ENCODE assay signal across 21 cellular contexts in the genomic region with DNA sequence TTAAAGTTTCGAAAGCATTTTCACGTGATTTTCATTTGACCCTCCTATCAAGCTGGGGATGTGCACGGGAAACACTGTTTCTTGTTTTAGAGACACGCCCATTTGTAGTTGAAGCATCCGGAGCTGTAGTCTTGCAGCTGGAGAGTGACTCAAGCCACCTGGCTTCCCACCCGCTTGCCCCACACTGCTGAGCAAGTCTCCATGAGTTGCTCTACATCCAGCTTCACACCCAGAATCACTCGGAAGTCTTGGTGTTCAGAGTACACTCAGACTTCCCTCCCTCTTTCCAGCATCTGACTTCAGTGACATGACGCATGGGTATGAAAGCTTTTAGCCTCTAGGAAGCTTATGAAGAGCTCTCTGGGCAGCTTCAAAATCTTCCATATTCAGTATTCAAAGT.
DNase-seq lines count a peak whose midpoint lies in the region; ATAC-seq and TF ChIP-seq lines count a peak whose summit lies in the region.
"Had no signal": no experiment of that assay in that cellular context is flagged by ENCODE, and none has a peak within 500 bp of the region (broad histone marks: within the 10 kb centered on the region; RNA-seq: fewer than 3 reads in every experiment).

No MANE protein-coding gene starts in this region.

- H3K4me3 Mint-ChIP-seq in natural killer cell treated with Interleukin-12 subunit alpha and Interleukin-12 subunit beta and Interleukin-15 and Interleukin-18, amount 100 ng/mL, for 72 hours: no peak overlapping the region
- H3K4me3 Mint-ChIP-seq: CD8-positive, alpha-beta T cell; stimulated activated naive B cell treated with anti-CD40 and anti-IgM and Interleukin-4, amounts not matched to agents 10 μg/mL and 1 μg/mL and 100 μg/mL, for 72 hours had no signal

- H3K27ac Mint-ChIP-seq in natural killer cell treated with Interleukin-12 subunit alpha and Interleukin-12 subunit beta and Interleukin-15 and Interleukin-18, amount 100 ng/mL, for 72 hours: no peak overlapping the region
- H3K27ac Mint-ChIP-seq: stimulated activated naive B cell treated with anti-CD40 and anti-IgM and Interleukin-4, amounts not matched to agents 10 μg/mL and 1 μg/mL and 100 μg/mL, for 72 hours had no signal

- no peak overlapping the region for H3K27ac ChIP-seq in heart left ventricle
- H3K27ac ChIP-seq in right cardiac atrium (ENCODE audit: low read length): no peak overlapping the region
- H3K27ac ChIP-seq: ascending aorta, SJCRH30, transverse colon had no signal

- DNase-seq in heart left ventricle (peak in 2 of 5 donors; percentile 10 to 36), right cardiac atrium (no peak), RKO (ENCODE audit: low spot score) (peak; percentile 21), fibroblast of pulmonary artery (ENCODE audit: low read depth) (peak; percentile 78), stromal cell of bone marrow (ENCODE audit: low read depth) (peak; percentile 56), lower leg skin (ENCODE audit: low spot score in 2 of 2) (no peak)
- DNase-seq in natural killer cell treated with Interleukin-12 subunit alpha and Interleukin-12 subunit beta and Interleukin-15 and Interleukin-18, amount 100 ng/mL, for 72 hours (ENCODE audit: low spot score): no peak
- DNase-seq: activated effector memory CD4-positive, alpha-beta T cell treated with anti-CD3 and anti-CD28 coated beads, Interleukin-2, amount 50 U/mL, for 16 hours; CD8-positive, alpha-beta T cell; DMS79; NCI-H2029; NCI-H510A treated with DMSO at 0.1 percent for 48 hours; nucleus accumbens; retina; SJCRH30; stimulated activated naive B cell treated with anti-CD40 and anti-IgM and Interleukin-4, amounts not matched to agents 10 μg/mL and 1 μg/mL and 100 μg/mL, for 72 hours; T-helper 9 cell; transverse colon had no signal

- no peaks in the 10 kb centered on the region for H3K27me3 Mint-ChIP-seq in natural killer cell treated with Interleukin-12 subunit alpha and Interleukin-12 subunit beta and Interleukin-15 and Interleukin-18, amount 100 ng/mL, for 72 hours
- H3K27me3 Mint-ChIP-seq: stimulated activated naive B cell treated with anti-CD40 and anti-IgM and Interleukin-4, amounts not matched to agents 10 μg/mL and 1 μg/mL and 100 μg/mL, for 72 hours had no signal

- intact Hi-C loops in heart left ventricle (cut with DNase I) (no loop called here), right cardiac atrium (cut with DNase I) (no loop called here), lower leg skin (cut with DNase I; ENCODE audit: low total_unique reads) (no loop called here)

- peaks cover 36% of the 10 kb centered on the region for H3K36me3 Mint-ChIP-seq in natural killer cell treated with Interleukin-12 subunit alpha and Interleukin-12 subunit beta and Interleukin-15 and Interleukin-18, amount 100 ng/mL, for 72 hours

- H3K9me3 ChIP-seq in heart left ventricle (no peaks in the 10 kb centered on the region), right cardiac atrium (ENCODE audit: control insufficient read depth, low read length) (no peaks in the 10 kb centered on the region)
- H3K9me3 ChIP-seq: ascending aorta, SJCRH30, transverse colon had no signal

- ATAC-seq in heart left ventricle (peak; percentile 47 to 87 (median 74)), right cardiac atrium (no peak), GM19397 (IDR thresholded peaks at IDR 0.05; ENCODE audit: unreplicated experiment) (no peak)
- no peak for ATAC-seq in natural killer cell treated with Interleukin-12 subunit alpha and Interleukin-12 subunit beta and Interleukin-15 and Interleukin-18, amount 100 ng/mL, for 72 hours
- ATAC-seq: activated CD4-positive, CD25-positive, alpha-beta regulatory T cell treated with anti-CD3 and anti-CD28 coated beads, Interleukin-2, amount 50 U/mL, for 24 hours; CD8-positive, alpha-beta T cell; stimulated activated naive B cell treated with anti-CD40 and anti-IgM and Interleukin-4, amounts not matched to agents 10 μg/mL and 1 μg/mL and 100 μg/mL, for 72 hours had no signal

- peaks cover 13 to 15% of the 10 kb centered on the region in 2 donors for H3K4me1 Mint-ChIP-seq in natural killer cell treated with Interleukin-12 subunit alpha and Interleukin-12 subunit beta and Interleukin-15 and Interleukin-18, amount 100 ng/mL, for 72 hours (ENCODE audit: low read depth in 2 of 2)

- TF ChIP-seq CTCF in heart left ventricle (IDR thresholded peaks at IDR 0.05) (no peak), fibroblast of pulmonary artery (IDR thresholded peaks at IDR 0.05; ENCODE audit: low read length, missing control alignments) (no peak), lower leg skin (IDR thresholded peaks at IDR 0.05) (no peak)

- TF ChIP-seq POLR2A in heart left ventricle (IDR thresholded peaks at IDR 0.05) (no peak), lower leg skin (IDR thresholded peaks at IDR 0.05) (no peak)

- H3K4me3 ChIP-seq in heart left ventricle (no peak overlapping the region), right cardiac atrium (ENCODE audit: low read length) (no peak overlapping the region), fibroblast of pulmonary artery (replicated peaks; ENCODE audit: low read depth, low read length) (no peak overlapping the region), lower leg skin (ENCODE audit: low read depth, poor library complexity, severe bottlenecking) (no peak overlapping the region)
- H3K4me3 ChIP-seq: ascending aorta, SJCRH30, transverse colon had no signal

- H3K4me1 ChIP-seq in heart left ventricle (no peaks in the 10 kb centered on the region), right cardiac atrium (ENCODE audit: control insufficient read depth, insufficient read depth, low read length) (no peaks in the 10 kb centered on the region)
- H3K4me1 ChIP-seq: ascending aorta, SJCRH30, transverse colon had no signal

- H3K9me3 Mint-ChIP-seq in natural killer cell treated with Interleukin-12 subunit alpha and Interleukin-12 subunit beta and Interleukin-15 and Interleukin-18, amount 100 ng/mL, for 72 hours: no peaks in the 10 kb centered on the region
- H3K9me3 Mint-ChIP-seq: CD8-positive, alpha-beta T cell; stimulated activated naive B cell treated with anti-CD40 and anti-IgM and Interleukin-4, amounts not matched to agents 10 μg/mL and 1 μg/mL and 100 μg/mL, for 72 hours had no signal

- 73 to 90% (median 82%) methylated on average over 8 of the region's 8 CpGs for WGBS in heart left ventricle, 4 donors
- 78% methylated on average over 8 of the region's 8 CpGs for WGBS in right cardiac atrium
- 81 to 84% methylated on average over 8 of the region's 8 CpGs for WGBS in lower leg skin, 2 donors

- peaks cover 0 to 55% (median 13%) of the 10 kb centered on the region in 9 donors for H3K36me3 ChIP-seq in heart left ventricle
- H3K36me3 ChIP-seq: SJCRH30, transverse colon had no signal

- no peaks in the 10 kb centered on the region for H3K27me3 ChIP-seq in heart left ventricle
- H3K27me3 ChIP-seq in right cardiac atrium (ENCODE audit: control insufficient read depth, insufficient read depth): no peaks in the 10 kb centered on the region
- H3K27me3 ChIP-seq: ascending aorta, SJCRH30, transverse colon had no signal

Comparison
In these comparisons a context has a peak if more than half of its experiments do, and no peak if none do; other contexts are left out.
1. ATAC-seq: peak in heart left ventricle (4 of 4); none in right cardiac atrium (0 of 2), natural killer cell treated with Interleukin-12 subunit alpha and Interleukin-12 subunit beta and Interleukin-15 and Interleukin-18, amount 100 ng/mL, for 72 hours (0 of 2) and GM19397 (single experiment).
2. DNase-seq: peak in RKO (single experiment), fibroblast of pulmonary artery (single experiment) and stromal cell of bone marrow (single experiment); none in right cardiac atrium (0 of 3), natural killer cell treated with Interleukin-12 subunit alpha and Interleukin-12 subunit beta and Interleukin-15 and Interleukin-18, amount 100 ng/mL, for 72 hours (single experiment) and lower leg skin (0 of 2).